ENCODE assay signal across 1 cellular context in the genomic region with DNA sequence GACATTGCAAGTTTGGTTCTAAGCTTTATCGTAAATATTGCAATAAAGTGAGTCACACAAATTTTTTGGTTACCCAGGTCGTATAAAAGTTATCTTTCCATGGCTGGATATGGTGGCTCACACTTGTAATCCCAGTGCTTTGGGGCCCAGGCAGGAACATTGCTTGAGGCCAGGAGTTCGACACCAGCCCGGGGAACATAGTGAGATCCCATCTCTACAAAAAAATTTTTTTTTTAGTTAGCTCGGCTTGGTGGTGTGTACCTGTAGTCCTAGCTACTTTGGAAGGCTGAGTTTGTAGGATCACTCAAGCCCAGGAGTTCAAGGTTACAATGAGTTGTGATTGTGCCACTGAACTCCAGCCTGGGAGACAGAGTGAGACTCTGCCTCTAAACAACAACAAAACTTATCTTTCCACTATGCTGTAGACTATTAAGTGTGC.
TF ChIP-seq lines count a peak whose summit lies in the region.

No MANE protein-coding gene starts in this region.

TF ChIP-seq in HepG2, 621 proteins besides CTCF, POLR2A, EP300 and RAD21 (continued from another document and continues in another):
- TF ChIP-seq ZXDC (CRISPR knock-in tag; IDR thresholded peaks at IDR 0.05) (no peak), NPAS2 (CRISPR knock-in tag; IDR thresholded peaks at IDR 0.05; ENCODE audit: borderline replicate concordance) (no peak), ZNF292 (CRISPR knock-in tag; IDR thresholded peaks at IDR 0.05; ENCODE audit: borderline replicate concordance, low read depth) (no peak; the same call in 1 of the 2 replicates), MTF1 (CRISPR knock-in tag; IDR thresholded peaks at IDR 0.05) (no peak), FOXP1 (IDR thresholded peaks at IDR 0.05) (no peak), FOXP1 (CRISPR knock-in tag; IDR thresholded peaks at IDR 0.05) (peak; percentile 72; the same call in 1 of the 2 replicates), ZBED4 (CRISPR knock-in tag; IDR thresholded peaks at IDR 0.05; ENCODE audit: borderline replicate concordance) (no peak), TBL1XR1 (IDR thresholded peaks at IDR 0.05; ENCODE audit: borderline replicate concordance, low read length, partially characterized antibody) (peak; percentile 50), KDM6A (CRISPR knock-in tag; IDR thresholded peaks at IDR 0.05; ENCODE audit: low read depth) (no peak), ZNF260 (CRISPR knock-in tag; IDR thresholded peaks at IDR 0.05; ENCODE audit: borderline replicate concordance, low read depth) (no peak), ZEB1 (IDR thresholded peaks at IDR 0.05; ENCODE audit: insufficient replicate concordance, low read depth) (no peak), FOXP4 (CRISPR knock-in tag; IDR thresholded peaks at IDR 0.05) (0 out of 2 replicates have a peak, but pooled peaks have one; percentile 12), ZZZ3 (CRISPR knock-in tag; IDR thresholded peaks at IDR 0.05; ENCODE audit: borderline replicate concordance) (no peak), ZNF616 (CRISPR knock-in tag; IDR thresholded peaks at IDR 0.05; ENCODE audit: low read depth) (no peak), TSC22D2 (CRISPR knock-in tag; IDR thresholded peaks at IDR 0.05; ENCODE audit: borderline replicate concordance) (no peak), ZSCAN31 (CRISPR knock-in tag; IDR thresholded peaks at IDR 0.05; ENCODE audit: low read depth) (no peak), ZSCAN20 (CRISPR knock-in tag; IDR thresholded peaks at IDR 0.05; ENCODE audit: borderline replicate concordance) (no peak), NFIB (CRISPR knock-in tag; IDR thresholded peaks at IDR 0.05; ENCODE audit: borderline replicate concordance) (no peak), PHF20 (CRISPR knock-in tag; IDR thresholded peaks at IDR 0.05) (no peak), FOSL2 (CRISPR knock-in tag; IDR thresholded peaks at IDR 0.05) (no peak), SOX13 (IDR thresholded peaks at IDR 0.05) (no peak), SOX13 (CRISPR knock-in tag; conservative IDR thresholded peaks at IDR 0.05 in 1 of 2, IDR thresholded peaks at IDR 0.05 in 1 of 2) (peak in 1 of 2 experiments; percentile 62; a peak in 1 of 4 replicates), RNF2 (conservative IDR thresholded peaks at IDR 0.05; ENCODE audit: low read depth) (no peak), ZNF136 (CRISPR knock-in tag; IDR thresholded peaks at IDR 0.05; ENCODE audit: low read depth) (0 out of 2 replicates have a peak, but pooled peaks have one; percentile 42), ZFP37 (CRISPR knock-in tag; IDR thresholded peaks at IDR 0.05; ENCODE audit: borderline replicate concordance) (no peak), MXD4 (CRISPR knock-in tag; IDR thresholded peaks at IDR 0.05) (peak; percentile 13; the same call in 1 of the 2 replicates), ZNF549 (CRISPR knock-in tag; IDR thresholded peaks at IDR 0.05) (no peak), SRSF4 (IDR thresholded peaks at IDR 0.05; ENCODE audit: low read depth, low read length, poor library complexity, severe bottlenecking) (no peak), BORCS8-MEF2B (CRISPR knock-in tag; IDR thresholded peaks at IDR 0.05) (no peak), BRF2 (CRISPR knock-in tag; IDR thresholded peaks at IDR 0.05) (no peak), PRPF4 (IDR thresholded peaks at IDR 0.05; ENCODE audit: low read depth, low read length, poor library complexity, severe bottlenecking) (no peak), ESRRA (CRISPR knock-in tag; IDR thresholded peaks at IDR 0.05; ENCODE audit: low read depth) (no peak)
- TF ChIP-seq, protein P1, sequence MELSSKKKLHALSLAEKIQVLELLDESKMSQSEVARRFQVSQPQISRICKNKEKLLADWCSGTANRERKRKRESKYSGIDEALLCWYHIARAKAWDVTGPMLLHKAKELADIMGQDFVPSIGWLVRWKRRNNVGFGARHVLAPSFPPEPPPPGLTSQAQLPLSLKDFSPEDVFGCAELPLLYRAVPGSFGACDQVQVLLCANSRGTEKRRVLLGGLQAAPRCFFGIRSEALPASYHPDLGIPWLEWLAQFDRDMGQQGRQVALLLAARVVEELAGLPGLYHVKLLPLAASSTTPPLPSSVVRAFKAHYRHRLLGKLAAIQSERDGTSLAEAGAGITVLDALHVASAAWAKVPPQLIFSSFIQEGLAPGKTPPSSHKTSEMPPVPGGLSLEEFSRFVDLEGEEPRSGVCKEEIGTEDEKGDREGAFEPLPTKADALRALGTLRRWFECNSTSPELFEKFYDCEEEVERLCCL (CRISPR knock-in tag; IDR thresholded peaks at IDR 0.05; ENCODE audit: borderline replicate concordance): no peak
- TF ChIP-seq, protein P2, sequence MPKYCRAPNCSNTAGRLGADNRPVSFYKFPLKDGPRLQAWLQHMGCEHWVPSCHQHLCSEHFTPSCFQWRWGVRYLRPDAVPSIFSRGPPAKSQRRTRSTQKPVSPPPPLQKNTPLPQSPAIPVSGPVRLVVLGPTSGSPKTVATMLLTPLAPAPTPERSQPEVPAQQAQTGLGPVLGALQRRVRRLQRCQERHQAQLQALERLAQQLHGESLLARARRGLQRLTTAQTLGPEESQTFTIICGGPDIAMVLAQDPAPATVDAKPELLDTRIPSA (CRISPR knock-in tag; IDR thresholded peaks at IDR 0.05; ENCODE audit: borderline replicate concordance): no peak
- TF ChIP-seq, protein P3, sequence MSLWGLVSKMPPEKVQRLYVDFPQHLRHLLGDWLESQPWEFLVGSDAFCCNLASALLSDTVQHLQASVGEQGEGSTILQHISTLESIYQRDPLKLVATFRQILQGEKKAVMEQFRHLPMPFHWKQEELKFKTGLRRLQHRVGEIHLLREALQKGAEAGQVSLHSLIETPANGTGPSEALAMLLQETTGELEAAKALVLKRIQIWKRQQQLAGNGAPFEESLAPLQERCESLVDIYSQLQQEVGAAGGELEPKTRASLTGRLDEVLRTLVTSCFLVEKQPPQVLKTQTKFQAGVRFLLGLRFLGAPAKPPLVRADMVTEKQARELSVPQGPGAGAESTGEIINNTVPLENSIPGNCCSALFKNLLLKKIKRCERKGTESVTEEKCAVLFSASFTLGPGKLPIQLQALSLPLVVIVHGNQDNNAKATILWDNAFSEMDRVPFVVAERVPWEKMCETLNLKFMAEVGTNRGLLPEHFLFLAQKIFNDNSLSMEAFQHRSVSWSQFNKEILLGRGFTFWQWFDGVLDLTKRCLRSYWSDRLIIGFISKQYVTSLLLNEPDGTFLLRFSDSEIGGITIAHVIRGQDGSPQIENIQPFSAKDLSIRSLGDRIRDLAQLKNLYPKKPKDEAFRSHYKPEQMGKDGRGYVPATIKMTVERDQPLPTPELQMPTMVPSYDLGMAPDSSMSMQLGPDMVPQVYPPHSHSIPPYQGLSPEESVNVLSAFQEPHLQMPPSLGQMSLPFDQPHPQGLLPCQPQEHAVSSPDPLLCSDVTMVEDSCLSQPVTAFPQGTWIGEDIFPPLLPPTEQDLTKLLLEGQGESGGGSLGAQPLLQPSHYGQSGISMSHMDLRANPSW (CRISPR knock-in tag; IDR thresholded peaks at IDR 0.05; ENCODE audit: borderline replicate concordance): no peak
- TF ChIP-seq, protein P4, sequence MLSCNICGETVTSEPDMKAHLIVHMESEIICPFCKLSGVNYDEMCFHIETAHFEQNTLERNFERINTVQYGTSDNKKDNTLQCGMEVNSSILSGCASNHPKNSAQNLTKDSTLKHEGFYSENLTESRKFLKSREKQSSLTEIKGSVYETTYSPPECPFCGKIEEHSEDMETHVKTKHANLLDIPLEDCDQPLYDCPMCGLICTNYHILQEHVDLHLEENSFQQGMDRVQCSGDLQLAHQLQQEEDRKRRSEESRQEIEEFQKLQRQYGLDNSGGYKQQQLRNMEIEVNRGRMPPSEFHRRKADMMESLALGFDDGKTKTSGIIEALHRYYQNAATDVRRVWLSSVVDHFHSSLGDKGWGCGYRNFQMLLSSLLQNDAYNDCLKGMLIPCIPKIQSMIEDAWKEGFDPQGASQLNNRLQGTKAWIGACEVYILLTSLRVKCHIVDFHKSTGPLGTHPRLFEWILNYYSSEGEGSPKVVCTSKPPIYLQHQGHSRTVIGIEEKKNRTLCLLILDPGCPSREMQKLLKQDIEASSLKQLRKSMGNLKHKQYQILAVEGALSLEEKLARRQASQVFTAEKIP (CRISPR knock-in tag; IDR thresholded peaks at IDR 0.05; ENCODE audit: borderline replicate concordance): no peak
- TF ChIP-seq, protein P5, sequence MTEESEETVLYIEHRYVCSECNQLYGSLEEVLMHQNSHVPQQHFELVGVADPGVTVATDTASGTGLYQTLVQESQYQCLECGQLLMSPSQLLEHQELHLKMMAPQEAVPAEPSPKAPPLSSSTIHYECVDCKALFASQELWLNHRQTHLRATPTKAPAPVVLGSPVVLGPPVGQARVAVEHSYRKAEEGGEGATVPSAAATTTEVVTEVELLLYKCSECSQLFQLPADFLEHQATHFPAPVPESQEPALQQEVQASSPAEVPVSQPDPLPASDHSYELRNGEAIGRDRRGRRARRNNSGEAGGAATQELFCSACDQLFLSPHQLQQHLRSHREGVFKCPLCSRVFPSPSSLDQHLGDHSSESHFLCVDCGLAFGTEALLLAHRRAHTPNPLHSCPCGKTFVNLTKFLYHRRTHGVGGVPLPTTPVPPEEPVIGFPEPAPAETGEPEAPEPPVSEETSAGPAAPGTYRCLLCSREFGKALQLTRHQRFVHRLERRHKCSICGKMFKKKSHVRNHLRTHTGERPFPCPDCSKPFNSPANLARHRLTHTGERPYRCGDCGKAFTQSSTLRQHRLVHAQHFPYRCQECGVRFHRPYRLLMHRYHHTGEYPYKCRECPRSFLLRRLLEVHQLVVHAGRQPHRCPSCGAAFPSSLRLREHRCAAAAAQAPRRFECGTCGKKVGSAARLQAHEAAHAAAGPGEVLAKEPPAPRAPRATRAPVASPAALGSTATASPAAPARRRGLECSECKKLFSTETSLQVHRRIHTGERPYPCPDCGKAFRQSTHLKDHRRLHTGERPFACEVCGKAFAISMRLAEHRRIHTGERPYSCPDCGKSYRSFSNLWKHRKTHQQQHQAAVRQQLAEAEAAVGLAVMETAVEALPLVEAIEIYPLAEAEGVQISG (CRISPR knock-in tag; IDR thresholded peaks at IDR 0.05): no peak
